ENCODE assay signal across 9 cellular contexts in the genomic region with DNA sequence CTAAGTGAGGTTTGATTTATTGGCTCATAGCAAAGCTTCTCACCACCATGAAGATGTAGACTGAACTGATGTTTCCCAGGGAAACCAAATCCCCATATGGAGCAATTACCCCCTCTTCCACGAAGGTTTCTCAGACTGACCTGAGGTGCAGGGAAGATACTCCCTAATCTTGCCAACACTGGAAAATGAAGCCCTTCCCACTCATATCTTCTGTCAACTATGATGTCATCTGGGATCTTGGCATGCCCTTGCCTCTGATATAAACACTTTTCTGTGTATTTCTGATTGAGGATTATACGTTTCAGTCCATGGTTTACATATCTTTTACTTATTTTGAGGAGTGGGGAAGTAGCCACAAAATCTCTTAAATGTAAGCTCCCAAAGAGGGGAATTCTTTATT. TPM values are rescaled to one million over a fixed set of nuclear protein-coding genes. Genes with fewer than 3 reads are reported as not detected.
"Had no signal": no experiment of that assay in that cellular context is flagged by ENCODE, and none has a peak within 500 bp of the region (broad histone marks: within the 10 kb centered on the region; RNA-seq: fewer than 3 reads in every experiment).

No MANE protein-coding gene starts in this region.

- H3K4me3 ChIP-seq: GM23338, HAP-1, K562 had no signal

- H3K36me3 ChIP-seq: HAP-1 had no signal

- H3K4me2 ChIP-seq: GM23338 had no signal

- H3K4me1 ChIP-seq: HAP-1 had no signal

- H3K9me3 ChIP-seq: HAP-1 had no signal

- DNase-seq: H7, KG1 had no signal

- FAIRE-seq: H1, HTR-8/SVneo, K562 had no signal

- ATAC-seq: GM23338, HCT116, K562 had no signal

- H2AFZ ChIP-seq: GM23338 had no signal

RNA-seq across cellular contexts. Expression of gene CISTR, which starts 14.1 kb away (rescaled TPM):
- total RNA-seq: GM23338, H1, H7, HT-29, K562 had no signal
- polyA plus RNA-seq: GM23338, H1, K562 had no signal
